ENCODE assay signal across 1 cellular context in the genomic region with DNA sequence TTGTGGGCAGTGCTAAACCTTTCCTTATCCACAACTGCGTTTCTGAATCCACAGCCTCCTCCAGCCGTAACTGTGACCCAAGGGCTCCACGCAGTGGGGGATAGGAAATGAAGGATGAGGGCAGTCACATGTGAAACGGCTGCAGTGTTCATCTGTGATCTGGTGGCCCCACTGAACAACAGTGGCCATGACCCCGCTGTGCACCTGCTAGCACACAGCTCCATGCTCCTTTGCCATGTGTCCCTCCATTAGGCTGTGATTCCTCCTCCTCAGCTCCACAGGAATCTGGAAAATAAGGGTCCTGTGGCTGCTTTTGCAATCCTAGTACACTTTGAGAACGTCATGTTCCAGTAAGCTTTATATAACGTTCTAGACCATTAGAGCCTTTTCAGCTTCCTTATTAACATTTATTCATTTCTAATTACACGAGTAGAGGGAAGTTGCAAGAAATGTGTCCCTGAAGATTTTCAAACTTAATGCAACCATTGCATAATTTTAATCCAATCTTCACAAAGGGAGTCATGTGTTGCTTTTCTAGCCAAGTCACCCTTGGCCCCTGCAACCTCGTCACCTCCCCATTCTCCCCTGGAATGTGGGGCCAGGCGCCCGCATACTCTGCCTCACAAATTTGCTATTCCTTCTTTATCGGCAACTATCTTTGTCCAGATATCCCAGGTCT.
TF ChIP-seq lines count a peak whose summit lies in the region.

No MANE protein-coding gene starts in this region.

TF ChIP-seq in endothelial cell of umbilical vein, 7 proteins besides CTCF, POLR2A, EP300 and RAD21:
- TF ChIP-seq POLR2AphosphoS5 (IDR thresholded peaks at IDR 0.05; ENCODE audit: insufficient read depth, low read depth, low read length) = no peak
- TF ChIP-seq JUN (IDR thresholded peaks at IDR 0.05; ENCODE audit: borderline replicate concordance, insufficient read depth, insufficient read length, low read depth) = no peak
- TF ChIP-seq GATA2 (IDR thresholded peaks at IDR 0.05; ENCODE audit: insufficient read depth, insufficient read length, low read depth, low read length) = no peak
- TF ChIP-seq FOS (IDR thresholded peaks at IDR 0.05; ENCODE audit: borderline replicate concordance, insufficient read depth, low read length) = no peak
- TF ChIP-seq, protein P1, sequence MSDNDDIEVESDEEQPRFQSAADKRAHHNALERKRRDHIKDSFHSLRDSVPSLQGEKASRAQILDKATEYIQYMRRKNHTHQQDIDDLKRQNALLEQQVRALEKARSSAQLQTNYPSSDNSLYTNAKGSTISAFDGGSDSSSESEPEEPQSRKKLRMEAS (IDR thresholded peaks at IDR 0.05; ENCODE audit: insufficient read depth, insufficient read length) = no peak
- no peak for TF ChIP-seq MYC (IDR thresholded peaks at IDR 0.05; ENCODE audit: low read depth, low read length)
- TF ChIP-seq EZH2 (IDR thresholded peaks at IDR 0.05; ENCODE audit: borderline replicate concordance, low read depth, low read length, severe bottlenecking) = no peak
